Comparison of ENCODE assay signal across 8 cellular contexts in genomic region chr15:50181206-50181982, GRCh38. TPM values are rescaled to one million over a fixed set of nuclear protein-coding genes. Genes with fewer than 3 reads are reported as not detected.
DNase-seq lines count a peak whose midpoint lies in the region; ATAC-seq and TF ChIP-seq lines count a peak whose summit lies in the region.

No MANE protein-coding gene starts in this region.

- peaks cover 1% of the 10 kb centered on the region for H3K79me1 ChIP-seq in neuronal stem cell (ENCODE audit: low read depth, low read length)

- peak overlapping the region; percentile 81 for H3K4me3 Mint-ChIP-seq in dendritic cell treated with granulocyte-macrophage colony-stimulating factor and Interleukin-4, amounts not matched to agents 40 ng/mL and 50 ng/mL, for 4 days

- H3K23ac ChIP-seq in neuronal stem cell (ENCODE audit: low read depth, low read length, poor library complexity) = no peak overlapping the region

- H3K9ac ChIP-seq in neuronal stem cell (ENCODE audit: low read depth, low read length, poor library complexity) = no peak overlapping the region

- TF ChIP-seq POLR2A in vagina (IDR thresholded peaks at IDR 0.05) = no peak

- peaks cover 3 to 6% of the 10 kb centered on the region in 2 donors for H3K4me1 ChIP-seq in neuronal stem cell (ENCODE audit: control insufficient read depth in 2 of 2, insufficient read depth in 1 of 2, low read depth in 1 of 2, low read length in 2 of 2)
- no peaks in the 10 kb centered on the region for H3K4me1 ChIP-seq in aorta (ENCODE audit: control insufficient read depth in 1 of 2, insufficient read depth in 2 of 2, low read length in 2 of 2)
- peaks cover 13% of the 10 kb centered on the region for H3K4me1 ChIP-seq in vagina

- H2BK12ac ChIP-seq in neuronal stem cell (ENCODE audit: low read length) = no peak overlapping the region

- no peak overlapping the region for H2BK120ac ChIP-seq in neuronal stem cell (ENCODE audit: low read depth, low read length)

- peak overlapping the region; percentile 98 for H2AFZ ChIP-seq in neuronal stem cell (ENCODE audit: low read length)

- H3K4me1 Mint-ChIP-seq in dendritic cell treated with granulocyte-macrophage colony-stimulating factor and Interleukin-4, amounts not matched to agents 40 ng/mL and 50 ng/mL, for 4 days (ENCODE audit: low read depth) = peaks cover 20% of the 10 kb centered on the region

- no peak overlapping the region for H4K8ac ChIP-seq in neuronal stem cell (ENCODE audit: low read depth, low read length)

- H3K36me3 Mint-ChIP-seq in dendritic cell treated with granulocyte-macrophage colony-stimulating factor and Interleukin-4, amounts not matched to agents 40 ng/mL and 50 ng/mL, for 4 days (ENCODE audit: low read depth) = no peaks in the 10 kb centered on the region

- H4K91ac ChIP-seq in neuronal stem cell (ENCODE audit: low read depth, low read length, poor library complexity) = no peak overlapping the region

- H3K27me3 ChIP-seq in neuronal stem cell (ENCODE audit: control insufficient read depth in 3 of 3, insufficient read depth in 3 of 3, low read depth in 1 of 3, low read length in 3 of 3) = peaks cover 5 to 56% (median 28%) of the 10 kb centered on the region in 3 experiments
- H3K27me3 ChIP-seq in aorta (ENCODE audit: control insufficient read depth in 1 of 2, insufficient read depth in 2 of 2, low read length in 1 of 2) = no peaks in the 10 kb centered on the region
- H3K27me3 ChIP-seq in vagina = peaks cover 5% of the 10 kb centered on the region

- no peak overlapping the region for H3K27ac Mint-ChIP-seq in dendritic cell treated with granulocyte-macrophage colony-stimulating factor and Interleukin-4, amounts not matched to agents 40 ng/mL and 50 ng/mL, for 4 days

- H3K36me3 ChIP-seq in neuronal stem cell (replicated peaks in 1 of 2; ENCODE audit: control insufficient read depth in 2 of 2, insufficient read depth in 2 of 2, low read length in 2 of 2) = no peaks in the 10 kb centered on the region
- no peaks in the 10 kb centered on the region for H3K36me3 ChIP-seq in aorta (ENCODE audit: control insufficient read depth in 1 of 2, insufficient read depth in 2 of 2, low read length in 1 of 2)
- H3K36me3 ChIP-seq in vagina = no peaks in the 10 kb centered on the region

- H3K27me3 Mint-ChIP-seq in dendritic cell treated with granulocyte-macrophage colony-stimulating factor and Interleukin-4, amounts not matched to agents 40 ng/mL and 50 ng/mL, for 4 days = peaks cover 34% of the 10 kb centered on the region

- H3K18ac ChIP-seq in neuronal stem cell (ENCODE audit: low read length) = no peak overlapping the region

- intact Hi-C loops in dendritic cell treated with granulocyte-macrophage colony-stimulating factor and Interleukin-4, amounts not matched to agents 40 ng/mL and 50 ng/mL, for 4 days (cut with micrococcal nuclease) = no loop called here
- intact Hi-C loops in aorta (cut with DNase I) = no loop called here
- intact Hi-C loops in vagina (cut with DNase I) = no loop called here

- no peak for TF ChIP-seq CTCF in vagina (IDR thresholded peaks at IDR 0.05)

- H3K14ac ChIP-seq in neuronal stem cell (ENCODE audit: low read length) = no peak overlapping the region

- H3K4ac ChIP-seq in neuronal stem cell (ENCODE audit: low read length) = no peak overlapping the region

- H2BK15ac ChIP-seq in neuronal stem cell (ENCODE audit: low read length) = no peak overlapping the region

- H3K9me3 Mint-ChIP-seq in dendritic cell treated with granulocyte-macrophage colony-stimulating factor and Interleukin-4, amounts not matched to agents 40 ng/mL and 50 ng/mL, for 4 days = no peaks in the 10 kb centered on the region

- DNase-seq in COR-L47 (lab: John Stamatoyannopoulos, UW) (peak; percentile 23), NCI-H1092 treated with DMSO at 0.1 percent for 48 hours (lab: John Stamatoyannopoulos, UW) (peak; percentile 31), neuronal stem cell (ENCODE audit: low spot score) (no peak), aorta (no peak), vagina (ENCODE audit: extremely low spot score in 2 of 2) (no peak), iPS-NIHi11 (ENCODE audit: low spot score) (no peak)

- H2AK5ac ChIP-seq in neuronal stem cell (ENCODE audit: low read depth, low read length) = no peak overlapping the region

- ATAC-seq in aorta (ENCODE audit: low FRiP score) (no peak), HG02938 (IDR thresholded peaks at IDR 0.05; ENCODE audit: unreplicated experiment) (no peak)

- H3K27ac ChIP-seq in neuronal stem cell (replicated peaks; ENCODE audit: low read length) = no peak overlapping the region
- no peak overlapping the region for H3K27ac ChIP-seq in aorta (ENCODE audit: low read depth in 1 of 2, low read length in 2 of 2)
- no peak overlapping the region for H3K27ac ChIP-seq in vagina

- H3K4me2 ChIP-seq in neuronal stem cell (ENCODE audit: insufficient read depth, low read length, poor library complexity, severe bottlenecking) = peak overlapping the region; percentile 100

- WGBS in neuronal stem cell (ENCODE audit: extremely low coverage in 2 of 2, insufficient read length in 2 of 2, insufficient replicate concordance in 1 of 2), 2 donors = no CpG with 5 or more reads among the region's 18 CpGs
- WGBS in aorta, 2 donors = 35 to 44% methylated on average over 18 of the region's 18 CpGs

- no peak overlapping the region for H2BK5ac ChIP-seq in neuronal stem cell (ENCODE audit: low read length)

- H3K4me3 ChIP-seq in neuronal stem cell (ENCODE audit: low read length in 2 of 2) = no peak overlapping the region
- no peak overlapping the region for H3K4me3 ChIP-seq in aorta (ENCODE audit: low read length in 2 of 2)
- H3K4me3 ChIP-seq in vagina = peak overlapping the region in 1 of 2 donors; percentile 49

- H3K9me3 ChIP-seq in neuronal stem cell (replicated peaks in 1 of 2; ENCODE audit: control insufficient read depth in 2 of 2, insufficient read depth in 1 of 2, low read depth in 1 of 2, low read length in 2 of 2) (no peaks in the 10 kb centered on the region), aorta (ENCODE audit: control insufficient read depth, low read length) (no peaks in the 10 kb centered on the region), vagina (no peaks in the 10 kb centered on the region)

RNA-seq across cellular contexts. Expression of gene SLC27A2, which starts 0.6 kb away (rescaled TPM):
- polyA plus RNA-seq in neuronal stem cell (2013, experiment 1 of 2) = 2.2 TPM
- polyA plus RNA-seq in neuronal stem cell (2013, experiment 2 of 2) = 2.0 TPM
- under 1 TPM in 1 of 2 donors, not detected in 1; 0.39 TPM for total RNA-seq in aorta
- polyA plus RNA-seq in aorta = 1 to 10 TPM in 1 of 2 donors, not detected in 1; 2.1 TPM
- 3.2 TPM for total RNA-seq in vagina

Comparison
In these comparisons a context has a peak if more than half of its experiments do, and no peak if none do; other contexts are left out.
1. DNase-seq: peak in COR-L47 (single experiment) and NCI-H1092 treated with DMSO at 0.1 percent for 48 hours (single experiment); none in neuronal stem cell (single experiment), aorta (0 of 2), vagina (0 of 2) and iPS-NIHi11 (single experiment).